1 cellular context compared by ENCODE assay signal in genomic region chr22:38843201-38843715, GRCh38.
TF ChIP-seq lines count a peak whose summit lies in the region.

No MANE protein-coding gene starts in this region.

TF ChIP-seq in GM23338, 12 proteins besides CTCF, POLR2A, EP300 and RAD21 (continued from another document):
- TF ChIP-seq NANOG (IDR thresholded peaks at IDR 0.05; ENCODE audit: borderline replicate concordance) = no peak
